In genomic region chr1:152001631-152002584, GRCh38 we compare ENCODE assay signal across 8 cellular contexts. TPM values are rescaled to one million over a fixed set of nuclear protein-coding genes. Genes with fewer than 3 reads are reported as not detected.
DNase-seq lines count a peak whose midpoint lies in the region; ATAC-seq and TF ChIP-seq lines count a peak whose summit lies in the region.

No MANE protein-coding gene starts in this region.

- H3K79me2 ChIP-seq in SK-N-SH (ENCODE audit: insufficient read depth): no peaks in the 10 kb centered on the region

- H3K4me1 ChIP-seq in SK-N-SH (ENCODE audit: control insufficient read depth in 1 of 2, insufficient read depth in 2 of 2, low read depth in 1 of 2, low read length in 1 of 2) (no peaks in the 10 kb centered on the region), upper lobe of left lung (peaks cover 4 to 10% (median 8%) of the 10 kb centered on the region in 4 donors)

- H3K27ac ChIP-seq in SK-N-SH (ENCODE audit: low read depth in 2 of 2, low read length in 1 of 2) (no peak overlapping the region), upper lobe of left lung (peak overlapping the region; percentile 10 to 76 (median 58))

- no peaks in the 10 kb centered on the region for H4K20me1 ChIP-seq in SK-N-SH (ENCODE audit: insufficient read depth)

- POLR2A ChIA-PET in SK-N-SH (lab: Yijun Ruan, JAX): no interaction called here

- H3K36me3 ChIP-seq in SK-N-SH (replicated peaks in 1 of 2; ENCODE audit: control insufficient read depth in 1 of 2, insufficient read depth in 2 of 2, low read length in 1 of 2) (no peaks in the 10 kb centered on the region), upper lobe of left lung (no peaks in the 10 kb centered on the region)

- no peak overlapping the region for H3K9ac ChIP-seq in SK-N-SH

- H3K27me3 ChIP-seq in SK-N-SH (ENCODE audit: insufficient read depth) (peaks cover 43% of the 10 kb centered on the region), upper lobe of left lung (no peaks in the 10 kb centered on the region)

- H3K4me3 ChIP-seq in SK-N-SH (ENCODE audit: low read depth in 2 of 2, low read length in 1 of 2) (no peak overlapping the region; a peak in 1 of 4 replicates), upper lobe of left lung (no peak overlapping the region)

- CTCF ChIA-PET in SK-N-SH (lab: Yijun Ruan, JAX): interaction anchor here (0.6 to 8.2 kb wide), 40 partner anchors 8 to 701 kb away, joined by 3 to 172 read pairs (median 5); partner anchors contain the start of genes RIIAD1, S100A10, S100A11 and THEM4

- H3K9me2 ChIP-seq in SK-N-SH: no peaks in the 10 kb centered on the region

- peak overlapping the region; percentile 6; the same call in 1 of the 2 replicates for H3K4me2 ChIP-seq in SK-N-SH

- WGBS in SK-N-SH (ENCODE audit: low lambda C conversion rate): 23% methylated on average over 4 of the region's 4 CpGs
- 65 to 70% methylated on average over 4 of the region's 4 CpGs for WGBS in upper lobe of left lung, 2 donors

- intact Hi-C loops in head of caudate nucleus (cut with DNase I) (loop anchor here (10.0 kb wide), 1 partner anchor 397 kb away; no protein-coding TSS in a partner anchor), posterior vena cava (cut with DNase I) (no loop called here)

- TF ChIP-seq RAD21 in SK-N-SH (IDR thresholded peaks at IDR 0.05; ENCODE audit: low read length): peak; percentile 83

- no peak for TF ChIP-seq EP300 in SK-N-SH (IDR thresholded peaks at IDR 0.05; ENCODE audit: borderline replicate concordance in 1 of 2, low read depth in 1 of 2, low read length in 1 of 2)
- TF ChIP-seq EP300 in upper lobe of left lung (IDR thresholded peaks at IDR 0.05): no peak

- H3K9me3 ChIP-seq in SK-N-SH (no peaks in the 10 kb centered on the region), upper lobe of left lung (no peaks in the 10 kb centered on the region)

- no peak overlapping the region; the same call in 1 of the 2 replicates for H2AFZ ChIP-seq in SK-N-SH (ENCODE audit: low read depth)

- peaks cover 7% of the 10 kb centered on the region for H3F3A ChIP-seq in SK-N-SH (replicated peaks; ENCODE audit: insufficient read depth)

- TF ChIP-seq POLR2A in upper lobe of left lung (IDR thresholded peaks at IDR 0.05): no peak

- DNase-seq in ELR (ENCODE audit: low read depth) (peak; percentile 96), NAMALWA (ENCODE audit: low spot score) (peak; percentile 86), SK-N-SH (peak; percentile 68), head of caudate nucleus (peak; percentile 46 to 93 (median 83)), posterior vena cava (ENCODE audit: low spot score) (peak; percentile 97), upper lobe of left lung (peak in 1 of 2 donors; percentile 90)
- DNase-seq in activated naive CD4-positive, alpha-beta T cell treated with anti-CD3 and anti-CD28 coated beads, Interleukin-2, amount 50 U/mL, for 16 hours: peak; percentile 77

- TF ChIP-seq CTCF in SK-N-SH (IDR thresholded peaks at IDR 0.05) (peak; percentile 92), upper lobe of left lung (IDR thresholded peaks at IDR 0.05) (peak; percentile 86 to 96 (median 91))

- ATAC-seq in upper lobe of left lung (ENCODE audit: low FRiP score in 2 of 2) (peak; percentile 84 to 89), HG02884 (IDR thresholded peaks at IDR 0.05; ENCODE audit: unreplicated experiment) (no peak)

TF ChIP-seq in SK-N-SH, 30 proteins besides CTCF, POLR2A, EP300 and RAD21:
- TF ChIP-seq SIN3A (IDR thresholded peaks at IDR 0.05; ENCODE audit: borderline replicate concordance, low read depth, low read length) (no peak), SMC3 (IDR thresholded peaks at IDR 0.05; ENCODE audit: low read depth, low read length) (peak; percentile 84), IRF3 (IDR thresholded peaks at IDR 0.05; ENCODE audit: low read depth, low read length) (no peak), USF1 (IDR thresholded peaks at IDR 0.05; ENCODE audit: borderline replicate concordance, low read depth) (peak; percentile 8; the same call in 1 of the 2 replicates), FOXM1 (IDR thresholded peaks at IDR 0.05; ENCODE audit: low read depth) (no peak), EZH2phosphoT487 (IDR thresholded peaks at IDR 0.05; ENCODE audit: borderline replicate concordance, low read depth) (no peak), RFX5 (IDR thresholded peaks at IDR 0.05; ENCODE audit: low read length) (0 out of 2 replicates have a peak, but pooled peaks have one; percentile 43)

RNA-seq across cellular contexts. Expression of gene S100A10, which starts 8.2 kb away (rescaled TPM):
- 141 and 161 TPM in 2 replicates for polyA plus RNA-seq in SK-N-SH (2012; rRNA removed)
- polyA plus RNA-seq in SK-N-SH (2012; cell fraction: cytosol; rRNA removed): 216 and 299 TPM in 2 replicates
- 49.3 and 52.3 TPM in 2 replicates for polyA plus RNA-seq in SK-N-SH (2012; cell fraction: nucleus; rRNA removed)
- total RNA-seq in posterior vena cava (100 to 1,000 TPM; 244 to 281 TPM), upper lobe of left lung (100 to 1,000 TPM in 5 of 6 donors, 10 to 100 TPM in 1; 79.6 to 785 (median 432) TPM)

RNA-seq across cellular contexts. Expression of gene S100A11, which starts 34.9 kb away (rescaled TPM):
- polyA plus RNA-seq in SK-N-SH (2012; rRNA removed): 565 and 736 TPM in 2 replicates
- polyA plus RNA-seq in SK-N-SH (2012; cell fraction: cytosol; rRNA removed): 703 and 835 TPM in 2 replicates
- polyA plus RNA-seq in SK-N-SH (2012; cell fraction: nucleus; rRNA removed): 163 and 193 TPM in 2 replicates
- total RNA-seq in posterior vena cava (100 to 1,000 TPM; 406 to 484 TPM), upper lobe of left lung (100 to 1,000 TPM; 317 to 578 (median 488) TPM)

Comparison
In these comparisons a context has a peak if more than half of its experiments do, and no peak if none do; other contexts are left out.
1. H3K27ac ChIP-seq: peak in upper lobe of left lung (4 of 4); none in SK-N-SH (0 of 2).